24 cellular contexts compared by ENCODE assay signal in the genomic region with DNA sequence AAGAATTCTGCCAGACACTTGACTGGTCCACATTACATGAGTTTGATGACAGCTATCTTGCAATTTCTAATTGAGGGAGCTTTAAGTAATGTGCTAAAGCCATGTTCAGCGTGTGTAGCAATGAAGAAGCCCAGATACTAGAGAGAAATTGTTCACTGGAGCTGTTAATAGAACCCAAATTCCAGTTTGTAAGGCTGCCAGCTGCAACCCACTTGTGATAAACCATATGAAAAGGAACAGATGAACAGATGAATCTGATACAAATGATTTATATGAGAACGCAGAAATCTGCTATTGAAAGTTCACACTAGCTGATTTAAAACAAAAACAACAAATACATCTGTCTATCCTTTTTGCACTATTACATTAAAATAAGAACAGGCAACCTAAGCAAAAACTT.
"Had no signal": no experiment of that assay in that cellular context is flagged by ENCODE, and none has a peak within 500 bp of the region (broad histone marks: within the 10 kb centered on the region; RNA-seq: fewer than 3 reads in every experiment).

No MANE protein-coding gene starts in this region.

- DNase-seq: activated CD4-positive, alpha-beta memory T cell treated with anti-CD3 and anti-CD28 coated beads for 36 hours; activated CD4-positive, alpha-beta T cell treated with anti-CD3 and anti-CD28 coated beads, Interleukin-2, amount 10 ng/mL, durations not matched to agents 7 days and 5 days; activated CD4-positive, CD25-positive, alpha-beta regulatory T cell; activated CD8-positive, alpha-beta memory T cell treated with anti-CD3 and anti-CD28 coated beads for 24 hours; activated effector memory CD4-positive, alpha-beta T cell treated with anti-CD3 and anti-CD28 coated beads, Interleukin-2, amount 50 U/mL, for 16 hours; activated naive CD4-positive, alpha-beta T cell treated with Interleukin-2 at 50 U/mL for 16 hours; activated naive CD8-positive, alpha-beta T cell treated with anti-CD3 and anti-CD28 coated beads, Interleukin-2, amount 50 U/mL, for 24 hours; activated T-cell treated with anti-CD3 and anti-CD28 coated beads, Interleukin-2, amount 50 U/mL, for 4 hours; amniotic stem cell; body of pancreas; central memory CD4-positive, alpha-beta T cell; cortex of kidney; MV-4-11; NCI-H1092 treated with DMSO at 0.1 percent for 48 hours; NCI-H1417 treated with DMSO at 0.1 percent for 48 hours; NCI-H187; NCI-H2081; NCI-H226; NCI-H510A treated with DMSO at 0.1 percent for 48 hours; NCI-H69; NK-92 treated with Interleukin-12 subunit alpha and Interleukin-12 subunit beta, amount 100 ng/mL, for 24 hours; SHP77 treated with DMSO at 0.1 percent for 48 hours; T-helper 1 cell had no signal

- ATAC-seq: activated naive CD4-positive, alpha-beta T cell treated with anti-CD3 and anti-CD28 coated beads, Interleukin-2, amount 50 U/mL, for 72 hours; activated naive CD8-positive, alpha-beta T cell treated with anti-CD3 and anti-CD28 coated beads, Interleukin-2, amount 50 U/mL, for 24 hours; activated T-cell treated with anti-CD3 and anti-CD28 coated beads, Interleukin-2, amount 50 U/mL, for 4 hours; body of pancreas had no signal
